11 cellular contexts compared by ENCODE assay signal in the genomic region with DNA sequence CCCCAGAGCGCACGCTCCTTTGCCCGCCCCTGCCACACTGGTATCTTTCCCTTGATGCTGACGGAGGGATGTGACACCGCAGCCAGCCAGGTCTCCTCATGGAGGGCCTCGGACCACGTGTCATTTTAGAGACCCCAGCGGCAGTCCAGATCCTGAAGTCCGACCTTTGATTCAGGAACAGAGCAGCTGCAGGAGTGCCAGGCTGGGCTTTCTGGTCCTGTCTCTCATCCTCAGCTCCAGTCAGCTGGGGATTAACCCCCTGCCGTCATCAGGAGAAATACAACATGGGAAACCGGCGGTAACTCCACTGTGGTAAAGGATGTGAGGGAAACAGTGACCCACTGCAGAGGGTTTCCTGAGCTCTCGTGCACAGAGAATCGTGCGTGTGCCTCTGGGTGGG.
DNase-seq lines count a peak whose midpoint lies in the region; ATAC-seq and TF ChIP-seq lines count a peak whose summit lies in the region.
"Had no signal": no experiment of that assay in that cellular context is flagged by ENCODE, and none has a peak within 500 bp of the region (broad histone marks: within the 10 kb centered on the region; RNA-seq: fewer than 3 reads in every experiment).

No MANE protein-coding gene starts in this region.

- H3K27me3 Mint-ChIP-seq in glutamatergic neuron (ENCODE audit: unreplicated experiment), result peaks cover 8% of the 10 kb centered on the region

- peak; percentile 15 for DNase-seq in A673 (ENCODE audit: low spot score)
- peak; percentile 38 for DNase-seq in GM06990 (ENCODE audit: extremely low read depth, insufficient read length)
- no peak for DNase-seq in glutamatergic neuron
- no peak for DNase-seq in esophagus squamous epithelium (lab: John Stamatoyannopoulos, UW)
- DNase-seq in omental fat pad (ENCODE audit: low spot score), result no peak
- DNase-seq: dermis blood vessel endothelial cell, NCI-H526 treated with DMSO at 0.1 percent for 48 hours had no signal

- H3K36me3 ChIP-seq in A673 (ENCODE audit: insufficient read depth, low read length, poor library complexity, severe bottlenecking) (no peaks in the 10 kb centered on the region), GM06990 (ENCODE audit: control insufficient read depth, insufficient read depth, low read length) (peaks cover 1% of the 10 kb centered on the region), SU-DHL-6 (ENCODE audit: low read length) (no peaks in the 10 kb centered on the region), esophagus squamous epithelium (no peaks in the 10 kb centered on the region)
- H3K36me3 ChIP-seq: left ventricle myocardium inferior had no signal

- H3K4me3 Mint-ChIP-seq in glutamatergic neuron (ENCODE audit: unreplicated experiment), result no peak overlapping the region

- H3K9me3 ChIP-seq in A673 (ENCODE audit: low read depth, low read length, poor library complexity, severe bottlenecking), result no peaks in the 10 kb centered on the region
- H3K9me3 ChIP-seq in SU-DHL-6 (ENCODE audit: insufficient read depth, low read length), result no peaks in the 10 kb centered on the region
- no peaks in the 10 kb centered on the region for H3K9me3 ChIP-seq in esophagus squamous epithelium
- H3K9me3 ChIP-seq: left ventricle myocardium inferior had no signal

- peak overlapping the region; percentile 55 for H3K4me2 ChIP-seq in SU-DHL-6 (ENCODE audit: low read depth, low read length, poor library complexity, severe bottlenecking)

- CTCF ChIA-PET in A673 (lab: Charles Lee), result no interaction called here

- WGBS in esophagus squamous epithelium, 2 donors, result 79 to 90% methylated on average over 8 to 15 of the region's 15 CpGs

- H3K9me2 ChIP-seq in SU-DHL-6 (replicated peaks; ENCODE audit: insufficient read depth, low read length), result no peaks in the 10 kb centered on the region

- H3F3A ChIP-seq in SU-DHL-6 (ENCODE audit: insufficient read depth), result peaks cover 49% of the 10 kb centered on the region

- no peaks in the 10 kb centered on the region for H4K20me1 ChIP-seq in SU-DHL-6 (ENCODE audit: low read depth, low read length)

- H3K27ac Mint-ChIP-seq in glutamatergic neuron (ENCODE audit: unreplicated experiment), result peak overlapping the region; percentile 54

- TF ChIP-seq CTCF in A673 (conservative IDR thresholded peaks at IDR 0.05; ENCODE audit: low read depth, low read length) (no peak), GM06990 (IDR thresholded peaks at IDR 0.05; ENCODE audit: insufficient read depth, low read length, poor library complexity, severe bottlenecking) (no peak), SU-DHL-6 (IDR thresholded peaks at IDR 0.05; ENCODE audit: insufficient read depth, low read length, poor library complexity, severe bottlenecking) (no peak), glutamatergic neuron (IDR thresholded peaks at IDR 0.05; ENCODE audit: partially characterized antibody, unreplicated experiment) (no peak), esophagus squamous epithelium (IDR thresholded peaks at IDR 0.05) (no peak), omental fat pad (IDR thresholded peaks at IDR 0.05) (no peak)

- intact Hi-C loops in A673 (cut with micrococcal nuclease; ENCODE audit: unreplicated experiment), result no loop called here
- intact Hi-C loops in esophagus squamous epithelium (cut with DNase I), result no loop called here

- POLR2A ChIA-PET in A673 (lab: Charles Lee; ENCODE audit: low non-redundant PET), result no interaction called here

- H3K4me3 ChIP-seq in A673 (ENCODE audit: low read depth, low read length, poor library complexity, severe bottlenecking) (no peak overlapping the region), GM06990 (replicated peaks; ENCODE audit: low read depth, low read length) (no peak overlapping the region), SU-DHL-6 (ENCODE audit: insufficient read depth, low read length, poor library complexity, severe bottlenecking) (no peak overlapping the region), esophagus squamous epithelium (no peak overlapping the region)
- H3K4me3 ChIP-seq: left ventricle myocardium inferior had no signal

- peaks cover 9% of the 10 kb centered on the region for H3K4me1 ChIP-seq in A673 (ENCODE audit: insufficient read depth, low read length, poor library complexity, severe bottlenecking)
- no peaks in the 10 kb centered on the region for H3K4me1 ChIP-seq in esophagus squamous epithelium
- H3K4me1 ChIP-seq: left ventricle myocardium inferior had no signal

- H3K36me3 Mint-ChIP-seq in glutamatergic neuron (ENCODE audit: unreplicated experiment), result peaks cover 1% of the 10 kb centered on the region

- H3K27ac ChIP-seq in A673 (ENCODE audit: low read depth, low read length, poor library complexity, severe bottlenecking), result no peak overlapping the region
- peak overlapping the region; percentile 96 for H3K27ac ChIP-seq in SU-DHL-6 (ENCODE audit: low read depth, low read length)
- H3K27ac ChIP-seq in esophagus squamous epithelium, result peak overlapping the region in 1 of 4 donors; percentile 14
- H3K27ac ChIP-seq: left ventricle myocardium inferior had no signal

- no peak overlapping the region for H2AFZ ChIP-seq in SU-DHL-6 (ENCODE audit: low read depth, low read length, severe bottlenecking)

- ATAC-seq in GM21367 (IDR thresholded peaks at IDR 0.05; ENCODE audit: unreplicated experiment) (no peak), HG03565 (IDR thresholded peaks at IDR 0.05; ENCODE audit: unreplicated experiment) (no peak), omental fat pad (ENCODE audit: low FRiP score) (no peak)

- no peaks in the 10 kb centered on the region for H3K27me3 ChIP-seq in A673 (replicated peaks; ENCODE audit: insufficient read depth, low read depth, low read length, poor library complexity)
- no peaks in the 10 kb centered on the region for H3K27me3 ChIP-seq in GM06990 (replicated peaks; ENCODE audit: control insufficient read depth, insufficient read depth, low read length)
- H3K27me3 ChIP-seq in SU-DHL-6 (ENCODE audit: low read length), result no peaks in the 10 kb centered on the region
- no peaks in the 10 kb centered on the region for H3K27me3 ChIP-seq in esophagus squamous epithelium

- H3K9ac ChIP-seq in SU-DHL-6 (ENCODE audit: low read length), result peak overlapping the region; percentile 51

- BruUV-seq in A673 (replicated peaks; lab: Mats Ljungman, UMichigan), result no TSS peak

- H3K9me3 Mint-ChIP-seq in glutamatergic neuron (ENCODE audit: unreplicated experiment), result peaks cover 7% of the 10 kb centered on the region

- peaks cover 33% of the 10 kb centered on the region for H3K4me1 Mint-ChIP-seq in glutamatergic neuron (ENCODE audit: low read depth, unreplicated experiment)

- peaks cover 68% of the 10 kb centered on the region for H3K79me2 ChIP-seq in SU-DHL-6 (ENCODE audit: insufficient read depth, low read length)

- no peak for TF ChIP-seq POLR2A in esophagus squamous epithelium (IDR thresholded peaks at IDR 0.05)

Comparison
In these comparisons a context has a peak if more than half of its experiments do, and no peak if none do; other contexts are left out.
1. DNase-seq: peak in A673 (single experiment) and GM06990 (single experiment); none in glutamatergic neuron (single experiment), esophagus squamous epithelium (single experiment) and omental fat pad (single experiment).